ENCODE assay signal across 2 cellular contexts in genomic region chr1:62725981-62726588, GRCh38.
TF ChIP-seq lines count a peak whose summit lies in the region.

No MANE protein-coding gene starts in this region.

TF ChIP-seq in HEK293, 187 proteins besides CTCF, POLR2A, EP300 and RAD21:
- 0 out of 2 replicates have a peak, but pooled peaks have one; percentile 19 for TF ChIP-seq SCRT1 (tag by site-specific recombination; IDR thresholded peaks at IDR 0.05; ENCODE audit: borderline replicate concordance)
- no peak for TF ChIP-seq ZNF548 (tag by site-specific recombination; IDR thresholded peaks at IDR 0.05)
- peak; percentile 54 for TF ChIP-seq SCRT2 (tag by site-specific recombination; IDR thresholded peaks at IDR 0.05)

TF ChIP-seq in HepG2, 621 proteins besides CTCF, POLR2A, EP300 and RAD21:
- TF ChIP-seq THRA (CRISPR knock-in tag; IDR thresholded peaks at IDR 0.05; ENCODE audit: borderline replicate concordance) (peak; percentile 43; the same call in 1 of the 2 replicates), GTF2F1 (IDR thresholded peaks at IDR 0.05; ENCODE audit: low read length) (no peak)
